ENCODE assay signal across 18 cellular contexts in the genomic region with DNA sequence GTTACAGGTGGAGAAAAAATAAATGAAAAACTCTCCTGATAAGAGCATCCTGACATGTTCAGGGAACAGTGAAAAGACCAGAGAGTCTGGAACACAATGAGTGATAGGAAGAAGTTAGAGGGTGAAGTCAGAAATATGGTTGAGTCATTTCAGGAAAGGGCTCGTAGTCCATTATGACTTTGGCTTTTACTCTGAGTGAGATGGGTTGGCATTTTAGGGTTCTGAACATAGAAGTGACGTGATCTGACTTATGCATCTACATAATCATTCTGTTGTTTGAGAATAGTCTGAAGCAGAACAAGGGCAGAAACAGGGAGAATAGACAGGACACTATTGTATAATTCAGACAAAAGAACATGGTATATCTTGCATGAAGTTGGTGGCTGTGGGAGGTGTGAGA. TPM values are rescaled to one million over a fixed set of nuclear protein-coding genes. Genes with fewer than 3 reads are reported as not detected.
DNase-seq lines count a peak whose midpoint lies in the region; ATAC-seq and TF ChIP-seq lines count a peak whose summit lies in the region.
"Had no signal": no experiment of that assay in that cellular context is flagged by ENCODE, and none has a peak within 500 bp of the region (broad histone marks: within the 10 kb centered on the region; RNA-seq: fewer than 3 reads in every experiment).

No MANE protein-coding gene starts in this region.

- TF ChIP-seq CTCF in right lobe of liver (IDR thresholded peaks at IDR 0.05), result no peak

- no peaks in the 10 kb centered on the region for H3K36me3 ChIP-seq in right lobe of liver
- H3K36me3 ChIP-seq: brain microvascular endothelial cell, pancreas had no signal

- peaks cover 0 to 3% of the 10 kb centered on the region in 2 donors for H3K27me3 ChIP-seq in right lobe of liver
- H3K27me3 ChIP-seq: brain microvascular endothelial cell, pancreas had no signal

- no peak overlapping the region for H3K4me3 ChIP-seq in right lobe of liver
- H3K4me3 ChIP-seq: pancreas, PC-9 had no signal

- whole genome bisulfite sequencing in right lobe of liver (ENCODE audit: insufficient coverage, low coverage, low lambda C conversion rate, missing lambda C conversion rate), result 47% methylated on average over 2 of the region's 2 CpGs

- H3K27ac ChIP-seq in right lobe of liver, result no peak overlapping the region
- H3K27ac ChIP-seq: brain microvascular endothelial cell, pancreas, PC-9 had no signal

- H3K4me1 ChIP-seq in right lobe of liver, result peaks cover 0 to 2% (median 0%) of the 10 kb centered on the region in 4 donors
- H3K4me1 ChIP-seq: pancreas had no signal

- no peak for TF ChIP-seq POLR2A in GM18505 (IDR thresholded peaks at IDR 0.05; ENCODE audit: borderline replicate concordance, extremely low read depth, insufficient read depth, insufficient read length)
- TF ChIP-seq POLR2A in right lobe of liver (IDR thresholded peaks at IDR 0.05), result no peak

- ATAC-seq in GM18505 (IDR thresholded peaks at IDR 0.05; ENCODE audit: unreplicated experiment) (peak; percentile 77), GM18907 (IDR thresholded peaks at IDR 0.05; ENCODE audit: unreplicated experiment) (peak; percentile 79), HG02870 (IDR thresholded peaks at IDR 0.05; ENCODE audit: unreplicated experiment) (peak; percentile 77), right lobe of liver (no peak)
- ATAC-seq: left lobe of liver, pancreas had no signal

- intact Hi-C loops in right lobe of liver (cut with DNase I), result no loop called here

- DNase-seq in RKO (ENCODE audit: low spot score), result peak; percentile 30
- DNase-seq in NK-92 treated with Interleukin-12 subunit alpha and Interleukin-12 subunit beta, amount 100 ng/mL, for 24 hours (lab: John Stamatoyannopoulos, UW), result no peak
- DNase-seq in right lobe of liver, result no peak
- DNase-seq in foreskin melanocyte, result no peak
- DNase-seq: activated naive CD4-positive, alpha-beta T cell treated with anti-CD3 and anti-CD28 coated beads, Interleukin-2, amount 50 U/mL, for 16 hours; brain microvascular endothelial cell; MM.1S; NCI-H187 treated with DMSO at 0.1 percent for 48 hours; NCI-H524 treated with DMSO at 0.1 percent for 48 hours; pancreas; PC-9; small intestine; stimulated activated naive CD4-positive, alpha-beta T cell treated with Interleukin-2 at 50 U/mL for 16 hours had no signal

- no peaks in the 10 kb centered on the region for H3K9me3 ChIP-seq in right lobe of liver
- H3K9me3 ChIP-seq: pancreas had no signal

RNA-seq across cellular contexts. Expression of gene HMCN1, which starts 5.8 kb away (rescaled TPM):
- total RNA-seq in right lobe of liver, result 1 to 10 TPM; 4.7 to 7.5 (median 5.7) TPM
- total RNA-seq: B cell had no signal

Comparison
In these comparisons a context has a peak if more than half of its experiments do, and no peak if none do; other contexts are left out.
1. ATAC-seq: peak in GM18505 (single experiment), GM18907 (single experiment) and HG02870 (single experiment); none in right lobe of liver (0 of 4).